8 cellular contexts compared by ENCODE assay signal in the genomic region with DNA sequence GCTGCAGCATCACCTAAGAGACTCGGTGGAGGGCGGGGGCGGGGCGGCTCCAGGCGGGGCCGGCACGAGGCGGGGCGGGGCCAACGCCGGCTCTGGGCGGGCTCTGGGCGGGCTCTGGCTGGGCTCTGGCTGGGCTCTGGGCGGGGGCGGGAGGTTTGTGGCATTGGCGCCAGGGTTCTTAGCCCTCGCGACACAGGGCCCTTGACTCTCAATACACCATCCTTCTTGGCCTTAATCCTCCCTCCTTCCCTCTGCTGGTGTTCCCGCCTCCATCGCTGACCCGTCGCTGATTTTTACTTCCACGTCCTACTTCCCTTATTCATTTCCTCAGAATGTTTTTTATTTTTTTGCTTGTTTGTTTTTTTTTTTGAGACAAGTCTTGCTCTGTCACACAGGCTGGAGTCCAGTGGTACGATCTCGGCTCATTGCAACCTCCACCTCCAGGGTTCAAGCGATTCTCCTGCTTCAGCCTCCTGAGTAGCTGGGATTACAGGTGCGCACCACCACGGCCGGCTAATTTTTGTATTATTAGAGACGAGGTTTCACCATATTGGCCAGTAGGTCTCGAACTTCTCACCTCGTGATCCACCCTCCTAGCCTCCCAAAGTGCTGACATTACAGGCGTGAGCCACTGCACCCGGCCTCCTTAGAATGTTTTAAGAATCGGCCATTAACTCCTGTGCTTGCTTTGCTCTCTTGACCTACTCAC. TPM values are rescaled to one million over a fixed set of nuclear protein-coding genes. Genes with fewer than 3 reads are reported as not detected.
DNase-seq lines count a peak whose midpoint lies in the region; ATAC-seq and TF ChIP-seq lines count a peak whose summit lies in the region.

A gene with protein sequence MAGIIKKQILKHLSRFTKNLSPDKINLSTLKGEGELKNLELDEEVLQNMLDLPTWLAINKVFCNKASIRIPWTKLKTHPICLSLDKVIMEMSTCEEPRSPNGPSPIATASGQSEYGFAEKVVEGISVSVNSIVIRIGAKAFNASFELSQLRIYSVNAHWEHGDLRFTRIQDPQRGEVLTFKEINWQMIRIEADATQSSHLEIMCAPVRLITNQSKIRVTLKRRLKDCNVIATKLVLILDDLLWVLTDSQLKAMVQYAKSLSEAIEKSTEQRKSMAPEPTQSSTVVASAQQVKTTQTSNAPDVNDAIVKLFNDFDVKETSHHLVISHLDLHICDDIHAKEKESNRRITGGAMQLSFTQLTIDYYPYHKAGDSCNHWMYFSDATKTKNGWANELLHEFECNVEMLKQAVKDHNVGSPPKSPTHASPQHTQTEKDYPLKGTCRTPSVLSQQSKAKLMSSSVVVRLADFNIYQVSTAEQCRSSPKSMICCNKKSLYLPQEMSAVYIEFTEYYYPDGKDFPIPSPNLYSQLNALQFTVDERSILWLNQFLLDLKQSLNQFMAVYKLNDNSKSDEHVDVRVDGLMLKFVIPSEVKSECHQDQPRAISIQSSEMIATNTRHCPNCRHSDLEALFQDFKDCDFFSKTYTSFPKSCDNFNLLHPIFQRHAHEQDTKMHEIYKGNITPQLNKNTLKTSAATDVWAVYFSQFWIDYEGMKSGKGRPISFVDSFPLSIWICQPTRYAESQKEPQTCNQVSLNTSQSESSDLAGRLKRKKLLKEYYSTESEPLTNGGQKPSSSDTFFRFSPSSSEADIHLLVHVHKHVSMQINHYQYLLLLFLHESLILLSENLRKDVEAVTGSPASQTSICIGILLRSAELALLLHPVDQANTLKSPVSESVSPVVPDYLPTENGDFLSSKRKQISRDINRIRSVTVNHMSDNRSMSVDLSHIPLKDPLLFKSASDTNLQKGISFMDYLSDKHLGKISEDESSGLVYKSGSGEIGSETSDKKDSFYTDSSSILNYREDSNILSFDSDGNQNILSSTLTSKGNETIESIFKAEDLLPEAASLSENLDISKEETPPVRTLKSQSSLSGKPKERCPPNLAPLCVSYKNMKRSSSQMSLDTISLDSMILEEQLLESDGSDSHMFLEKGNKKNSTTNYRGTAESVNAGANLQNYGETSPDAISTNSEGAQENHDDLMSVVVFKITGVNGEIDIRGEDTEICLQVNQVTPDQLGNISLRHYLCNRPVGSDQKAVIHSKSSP (N-terminal part only) (minus strand): TSS at position 24 of the 709 bp plus-strand sequence. CDS start 239 bp downstream, outside the sequence.

- peaks cover 10% of the 10 kb centered on the region; the same call in 2 of the 3 replicates for H3K9me3 Mint-ChIP-seq in GM23338
- H3K9me3 Mint-ChIP-seq in activated T-helper 1 cell treated with anti-CD3 and anti-CD28 coated beads, Interleukin-12 subunit alpha, Interleukin-12 subunit beta, Interleukin-2, Interleukin-4 antibody, amounts not matched to agents 30 ng/mL and 10 ng/mL and 1 ng/mL, durations not matched to agents 14 hours and 24 hours and 36 hours = no peaks in the 10 kb centered on the region
- no peaks in the 10 kb centered on the region for H3K9me3 Mint-ChIP-seq in naive thymus-derived CD4-positive, alpha-beta T cell
- H3K9me3 Mint-ChIP-seq in stimulated activated memory B cell treated with anti-CD40 and anti-IgM and Interleukin-4, amounts not matched to agents 10 μg/mL and 1 μg/mL and 100 μg/mL, for 72 hours = no peaks in the 10 kb centered on the region

- H2AFZ ChIP-seq in GM23338 = peak within 1 kb of the TSS; percentile 97

- peaks cover 17% of the 10 kb centered on the region for H3K4me1 Mint-ChIP-seq in GM23338
- peaks cover 44% of the 10 kb centered on the region for H3K4me1 Mint-ChIP-seq in activated T-helper 1 cell treated with anti-CD3 and anti-CD28 coated beads, Interleukin-12 subunit alpha, Interleukin-12 subunit beta, Interleukin-2, Interleukin-4 antibody, amounts not matched to agents 30 ng/mL and 10 ng/mL and 1 ng/mL, durations not matched to agents 14 hours and 24 hours and 36 hours (ENCODE audit: low read depth)
- peaks cover 31 to 46% (median 33%) of the 10 kb centered on the region in 7 donors for H3K4me1 Mint-ChIP-seq in naive thymus-derived CD4-positive, alpha-beta T cell
- peaks cover 43% of the 10 kb centered on the region for H3K4me1 Mint-ChIP-seq in stimulated activated memory B cell treated with anti-CD40 and anti-IgM and Interleukin-4, amounts not matched to agents 10 μg/mL and 1 μg/mL and 100 μg/mL, for 72 hours

- peak within 1 kb of the TSS; percentile 97 for H3K4me3 ChIP-seq in GM23338
- H3K4me3 ChIP-seq in naive thymus-derived CD4-positive, alpha-beta T cell (ENCODE audit: low read length) = peak within 1 kb of the TSS; percentile 84

- H3K4me2 ChIP-seq in GM23338 = peak within 1 kb of the TSS; percentile 95

- H3K79me2 ChIP-seq in GM23338 (replicated peaks; ENCODE audit: insufficient read depth) = peaks cover 40% of the 10 kb centered on the region

- POLR2A ChIA-PET in naive thymus-derived CD4-positive, alpha-beta T cell (lab: Charles Lee) = no interaction called here

- peak within 1 kb of the TSS; percentile 91 for H3K27ac Mint-ChIP-seq in GM23338
- peak within 1 kb of the TSS; percentile 96 for H3K27ac Mint-ChIP-seq in activated T-helper 1 cell treated with anti-CD3 and anti-CD28 coated beads, Interleukin-12 subunit alpha, Interleukin-12 subunit beta, Interleukin-2, Interleukin-4 antibody, amounts not matched to agents 30 ng/mL and 10 ng/mL and 1 ng/mL, durations not matched to agents 14 hours and 24 hours and 36 hours
- H3K27ac Mint-ChIP-seq in naive thymus-derived CD4-positive, alpha-beta T cell = peak within 1 kb of the TSS; percentile 85 to 98 (median 94)
- peak within 1 kb of the TSS; percentile 96 for H3K27ac Mint-ChIP-seq in stimulated activated memory B cell treated with anti-CD40 and anti-IgM and Interleukin-4, amounts not matched to agents 10 μg/mL and 1 μg/mL and 100 μg/mL, for 72 hours

- H3K4me1 ChIP-seq in GM23338 (ENCODE audit: insufficient read depth) = peaks cover 19% of the 10 kb centered on the region
- H3K4me1 ChIP-seq in naive thymus-derived CD4-positive, alpha-beta T cell (ENCODE audit: control insufficient read depth in 2 of 2, insufficient read depth in 2 of 2, low read length in 2 of 2) = peaks cover 7 to 14% of the 10 kb centered on the region in 2 donors

- H3K36me3 Mint-ChIP-seq in GM23338 (ENCODE audit: low read depth) = peaks cover 4% of the 10 kb centered on the region; the same call in 2 of the 3 replicates
- H3K36me3 Mint-ChIP-seq in activated T-helper 1 cell treated with anti-CD3 and anti-CD28 coated beads, Interleukin-12 subunit alpha, Interleukin-12 subunit beta, Interleukin-2, Interleukin-4 antibody, amounts not matched to agents 30 ng/mL and 10 ng/mL and 1 ng/mL, durations not matched to agents 14 hours and 24 hours and 36 hours (ENCODE audit: low read depth) = peaks cover 14% of the 10 kb centered on the region
- H3K36me3 Mint-ChIP-seq in naive thymus-derived CD4-positive, alpha-beta T cell = no peaks in the 10 kb centered on the region
- no peaks in the 10 kb centered on the region for H3K36me3 Mint-ChIP-seq in stimulated activated memory B cell treated with anti-CD40 and anti-IgM and Interleukin-4, amounts not matched to agents 10 μg/mL and 1 μg/mL and 100 μg/mL, for 72 hours

- no peak for TF ChIP-seq CTCF in GM23338 (conservative IDR thresholded peaks at IDR 0.05; ENCODE audit: low read depth in 2 of 2)

- CTCF ChIA-PET in naive thymus-derived CD4-positive, alpha-beta T cell (lab: Charles Lee) = no interaction called here

- peak; percentile 93 for ATAC-seq in GM23338
- ATAC-seq in naive thymus-derived CD4-positive, alpha-beta T cell = peak; percentile 98
- peak; percentile 96 for ATAC-seq in stimulated activated memory B cell treated with anti-CD40 and anti-IgM and Interleukin-4, amounts not matched to agents 10 μg/mL and 1 μg/mL and 100 μg/mL, for 72 hours

- no peaks in the 10 kb centered on the region for H3K9me2 ChIP-seq in GM23338 (ENCODE audit: insufficient read depth)

- DNase-seq in DMS79 treated with DMSO at 0.1 percent for 48 hours (lab: John Stamatoyannopoulos, UW) (peak; percentile 95), GM23338 (ENCODE audit: low spot score) (peak; percentile 95), Kasumi-1 (lab: John Stamatoyannopoulos, UW) (peak; percentile 67 to 79), RPMI7951 (ENCODE audit: low read depth) (peak; percentile 79), fibroblast of gingiva (ENCODE audit: low read depth) (peak; percentile 73)
- peak; percentile 80 for DNase-seq in activated T-helper 1 cell treated with anti-CD3 and anti-CD28 coated beads, Interleukin-12 subunit alpha, Interleukin-12 subunit beta, Interleukin-2, Interleukin-4 antibody, amounts not matched to agents 30 ng/mL and 10 ng/mL and 1 ng/mL, durations not matched to agents 14 hours and 24 hours and 36 hours (ENCODE audit: low spot score)
- DNase-seq in naive thymus-derived CD4-positive, alpha-beta T cell = peak; percentile 70 to 91 (median 84)

- H3K9me3 ChIP-seq in naive thymus-derived CD4-positive, alpha-beta T cell (ENCODE audit: control insufficient read depth in 2 of 3, low read length in 3 of 3) = no peaks in the 10 kb centered on the region

- peak within 1 kb of the TSS; percentile 92 for H3K4me3 Mint-ChIP-seq in GM23338
- peak within 1 kb of the TSS; percentile 94 for H3K4me3 Mint-ChIP-seq in activated T-helper 1 cell treated with anti-CD3 and anti-CD28 coated beads, Interleukin-12 subunit alpha, Interleukin-12 subunit beta, Interleukin-2, Interleukin-4 antibody, amounts not matched to agents 30 ng/mL and 10 ng/mL and 1 ng/mL, durations not matched to agents 14 hours and 24 hours and 36 hours
- peak within 1 kb of the TSS; percentile 86 to 97 (median 95) for H3K4me3 Mint-ChIP-seq in naive thymus-derived CD4-positive, alpha-beta T cell
- H3K4me3 Mint-ChIP-seq in stimulated activated memory B cell treated with anti-CD40 and anti-IgM and Interleukin-4, amounts not matched to agents 10 μg/mL and 1 μg/mL and 100 μg/mL, for 72 hours = peak within 1 kb of the TSS; percentile 96

- peaks cover 16% of the 10 kb centered on the region for H4K20me1 ChIP-seq in GM23338 (replicated peaks; ENCODE audit: insufficient read depth)

- intact Hi-C loops in activated T-helper 1 cell treated with anti-CD3 and anti-CD28 coated beads, Interleukin-12 subunit alpha, Interleukin-12 subunit beta, Interleukin-2, Interleukin-4 antibody, amounts not matched to agents 30 ng/mL and 10 ng/mL and 1 ng/mL, durations not matched to agents 14 hours and 24 hours and 36 hours (cut with micrococcal nuclease) = loop anchor here (1.0 to 5.0 kb wide), 7 partner anchors 21 to 1641 kb away; a partner anchor contains a TSS
- intact Hi-C loops in naive thymus-derived CD4-positive, alpha-beta T cell (cut with micrococcal nuclease) = loop anchor here (1.0 to 5.0 kb wide), 16 partner anchors 11 to 1974 kb away; a partner anchor contains a TSS

- H3K36me3 ChIP-seq in GM23338 (ENCODE audit: insufficient read depth) = no peaks in the 10 kb centered on the region
- H3K36me3 ChIP-seq in naive thymus-derived CD4-positive, alpha-beta T cell (ENCODE audit: control insufficient read depth in 2 of 3, insufficient read depth in 3 of 3, low read length in 3 of 3) = peaks cover 0 to 4% (median 0%) of the 10 kb centered on the region in 3 experiments

- H3K27ac ChIP-seq in GM23338 (ENCODE audit: low read depth) = peak within 1 kb of the TSS; percentile 89; the same call in 1 of the 2 replicates
- H3K27ac ChIP-seq in naive thymus-derived CD4-positive, alpha-beta T cell (ENCODE audit: low read depth, low read length) = peak within 1 kb of the TSS; percentile 93

- no peaks in the 10 kb centered on the region for H3K27me3 ChIP-seq in GM23338 (ENCODE audit: insufficient read depth)
- H3K27me3 ChIP-seq in naive thymus-derived CD4-positive, alpha-beta T cell (ENCODE audit: control insufficient read depth in 2 of 2, insufficient read depth in 2 of 2, low read length in 2 of 2) = no peaks in the 10 kb centered on the region

- H3K27me3 Mint-ChIP-seq in GM23338 (ENCODE audit: insufficient read depth, low read depth, poor library complexity) = peaks cover 9% of the 10 kb centered on the region
- H3K27me3 Mint-ChIP-seq in activated T-helper 1 cell treated with anti-CD3 and anti-CD28 coated beads, Interleukin-12 subunit alpha, Interleukin-12 subunit beta, Interleukin-2, Interleukin-4 antibody, amounts not matched to agents 30 ng/mL and 10 ng/mL and 1 ng/mL, durations not matched to agents 14 hours and 24 hours and 36 hours (ENCODE audit: insufficient read depth) = no peaks in the 10 kb centered on the region
- H3K27me3 Mint-ChIP-seq in naive thymus-derived CD4-positive, alpha-beta T cell = no peaks in the 10 kb centered on the region
- no peaks in the 10 kb centered on the region for H3K27me3 Mint-ChIP-seq in stimulated activated memory B cell treated with anti-CD40 and anti-IgM and Interleukin-4, amounts not matched to agents 10 μg/mL and 1 μg/mL and 100 μg/mL, for 72 hours

- H3F3A ChIP-seq in GM23338 (replicated peaks; ENCODE audit: low read depth) = no peaks in the 10 kb centered on the region

RNA-seq across cellular contexts. Expression of the gene that starts here (rescaled TPM):
- 22.6 and 35.8 TPM in 2 replicates for total RNA-seq in GM23338 (2014; rRNA removed; shearing (Covaris generic))
- 9.5 and 11.2 TPM in 2 replicates for polyA plus RNA-seq in GM23338 (2016; fragmentation: Nextera tagmentation; extraction: Ambion mirVana)
- 23.1 and 27.6 TPM in 2 replicates for total RNA-seq in RPMI7951 (2014; rRNA removed; shearing (Covaris generic))
- total RNA-seq in activated T-helper 1 cell treated with anti-CD3 and anti-CD28 coated beads, Interleukin-12 subunit alpha, Interleukin-12 subunit beta, Interleukin-2, Interleukin-4 antibody, amounts not matched to agents 30 ng/mL and 10 ng/mL and 1 ng/mL, durations not matched to agents 14 hours and 24 hours and 36 hours = 72.6 and 74.6 TPM in 2 replicates
- total RNA-seq in naive thymus-derived CD4-positive, alpha-beta T cell = 10 to 100 TPM; 13.1 to 28.9 (median 18.0) TPM
- 10 to 100 TPM; 12.7 to 13.5 TPM for polyA plus RNA-seq in naive thymus-derived CD4-positive, alpha-beta T cell

Comparison
In these comparisons a context has a peak if more than half of its experiments do, and no peak if none do; other contexts are left out.
1. Peak in every context shown above with its lines: DNase-seq, ATAC-seq, H3K4me3 ChIP-seq and H3K27ac ChIP-seq.